Comparison of ENCODE assay signal across 1 cellular context in the genomic region with DNA sequence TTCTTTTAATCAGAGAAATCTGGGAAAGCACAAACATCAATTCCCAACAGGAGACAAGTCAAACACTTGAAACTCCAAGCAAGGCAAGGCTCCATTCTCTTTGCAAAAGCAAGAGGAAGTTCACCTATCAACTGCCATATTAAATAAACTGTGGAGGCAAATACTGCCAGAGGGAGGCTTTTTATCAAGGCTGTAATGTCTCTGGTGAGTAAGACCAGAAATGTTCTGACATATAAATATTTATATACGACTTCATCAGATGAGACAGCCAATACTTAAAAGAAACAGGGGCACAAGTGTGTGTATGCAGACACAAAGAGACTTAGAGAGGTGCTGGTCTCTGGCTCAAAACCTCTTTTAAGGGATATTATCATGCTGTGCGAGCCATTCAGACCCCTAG.
TF ChIP-seq lines count a peak whose summit lies in the region.

No MANE protein-coding gene starts in this region.

TF ChIP-seq in WTC11, 78 proteins besides CTCF, POLR2A, EP300 and RAD21 (continued from another document):
- TF ChIP-seq, protein P1, sequence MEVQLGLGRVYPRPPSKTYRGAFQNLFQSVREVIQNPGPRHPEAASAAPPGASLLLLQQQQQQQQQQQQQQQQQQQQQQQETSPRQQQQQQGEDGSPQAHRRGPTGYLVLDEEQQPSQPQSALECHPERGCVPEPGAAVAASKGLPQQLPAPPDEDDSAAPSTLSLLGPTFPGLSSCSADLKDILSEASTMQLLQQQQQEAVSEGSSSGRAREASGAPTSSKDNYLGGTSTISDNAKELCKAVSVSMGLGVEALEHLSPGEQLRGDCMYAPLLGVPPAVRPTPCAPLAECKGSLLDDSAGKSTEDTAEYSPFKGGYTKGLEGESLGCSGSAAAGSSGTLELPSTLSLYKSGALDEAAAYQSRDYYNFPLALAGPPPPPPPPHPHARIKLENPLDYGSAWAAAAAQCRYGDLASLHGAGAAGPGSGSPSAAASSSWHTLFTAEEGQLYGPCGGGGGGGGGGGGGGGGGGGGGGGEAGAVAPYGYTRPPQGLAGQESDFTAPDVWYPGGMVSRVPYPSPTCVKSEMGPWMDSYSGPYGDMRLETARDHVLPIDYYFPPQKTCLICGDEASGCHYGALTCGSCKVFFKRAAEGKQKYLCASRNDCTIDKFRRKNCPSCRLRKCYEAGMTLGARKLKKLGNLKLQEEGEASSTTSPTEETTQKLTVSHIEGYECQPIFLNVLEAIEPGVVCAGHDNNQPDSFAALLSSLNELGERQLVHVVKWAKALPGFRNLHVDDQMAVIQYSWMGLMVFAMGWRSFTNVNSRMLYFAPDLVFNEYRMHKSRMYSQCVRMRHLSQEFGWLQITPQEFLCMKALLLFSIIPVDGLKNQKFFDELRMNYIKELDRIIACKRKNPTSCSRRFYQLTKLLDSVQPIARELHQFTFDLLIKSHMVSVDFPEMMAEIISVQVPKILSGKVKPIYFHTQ (CRISPR knock-in tag; IDR thresholded peaks at IDR 0.05), result no peak
- TF ChIP-seq, protein P2, sequence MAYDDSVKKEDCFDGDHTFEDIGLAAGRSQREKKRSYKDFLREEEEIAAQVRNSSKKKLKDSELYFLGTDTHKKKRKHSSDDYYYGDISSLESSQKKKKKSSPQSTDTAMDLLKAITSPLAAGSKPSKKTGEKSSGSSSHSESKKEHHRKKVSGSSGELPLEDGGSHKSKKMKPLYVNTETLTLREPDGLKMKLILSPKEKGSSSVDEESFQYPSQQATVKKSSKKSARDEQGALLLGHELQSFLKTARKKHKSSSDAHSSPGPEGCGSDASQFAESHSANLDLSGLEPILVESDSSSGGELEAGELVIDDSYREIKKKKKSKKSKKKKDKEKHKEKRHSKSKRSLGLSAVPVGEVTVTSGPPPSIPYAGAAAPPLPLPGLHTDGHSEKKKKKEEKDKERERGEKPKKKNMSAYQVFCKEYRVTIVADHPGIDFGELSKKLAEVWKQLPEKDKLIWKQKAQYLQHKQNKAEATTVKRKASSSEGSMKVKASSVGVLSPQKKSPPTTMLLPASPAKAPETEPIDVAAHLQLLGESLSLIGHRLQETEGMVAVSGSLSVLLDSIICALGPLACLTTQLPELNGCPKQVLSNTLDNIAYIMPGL (CRISPR knock-in tag; IDR thresholded peaks at IDR 0.05), result no peak
- TF ChIP-seq, protein P3, sequence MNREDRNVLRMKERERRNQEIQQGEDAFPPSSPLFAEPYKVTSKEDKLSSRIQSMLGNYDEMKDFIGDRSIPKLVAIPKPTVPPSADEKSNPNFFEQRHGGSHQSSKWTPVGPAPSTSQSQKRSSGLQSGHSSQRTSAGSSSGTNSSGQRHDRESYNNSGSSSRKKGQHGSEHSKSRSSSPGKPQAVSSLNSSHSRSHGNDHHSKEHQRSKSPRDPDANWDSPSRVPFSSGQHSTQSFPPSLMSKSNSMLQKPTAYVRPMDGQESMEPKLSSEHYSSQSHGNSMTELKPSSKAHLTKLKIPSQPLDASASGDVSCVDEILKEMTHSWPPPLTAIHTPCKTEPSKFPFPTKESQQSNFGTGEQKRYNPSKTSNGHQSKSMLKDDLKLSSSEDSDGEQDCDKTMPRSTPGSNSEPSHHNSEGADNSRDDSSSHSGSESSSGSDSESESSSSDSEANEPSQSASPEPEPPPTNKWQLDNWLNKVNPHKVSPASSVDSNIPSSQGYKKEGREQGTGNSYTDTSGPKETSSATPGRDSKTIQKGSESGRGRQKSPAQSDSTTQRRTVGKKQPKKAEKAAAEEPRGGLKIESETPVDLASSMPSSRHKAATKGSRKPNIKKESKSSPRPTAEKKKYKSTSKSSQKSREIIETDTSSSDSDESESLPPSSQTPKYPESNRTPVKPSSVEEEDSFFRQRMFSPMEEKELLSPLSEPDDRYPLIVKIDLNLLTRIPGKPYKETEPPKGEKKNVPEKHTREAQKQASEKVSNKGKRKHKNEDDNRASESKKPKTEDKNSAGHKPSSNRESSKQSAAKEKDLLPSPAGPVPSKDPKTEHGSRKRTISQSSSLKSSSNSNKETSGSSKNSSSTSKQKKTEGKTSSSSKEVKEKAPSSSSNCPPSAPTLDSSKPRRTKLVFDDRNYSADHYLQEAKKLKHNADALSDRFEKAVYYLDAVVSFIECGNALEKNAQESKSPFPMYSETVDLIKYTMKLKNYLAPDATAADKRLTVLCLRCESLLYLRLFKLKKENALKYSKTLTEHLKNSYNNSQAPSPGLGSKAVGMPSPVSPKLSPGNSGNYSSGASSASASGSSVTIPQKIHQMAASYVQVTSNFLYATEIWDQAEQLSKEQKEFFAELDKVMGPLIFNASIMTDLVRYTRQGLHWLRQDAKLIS (CRISPR knock-in tag; IDR thresholded peaks at IDR 0.05; ENCODE audit: borderline replicate concordance), result no peak
- TF ChIP-seq ZNF138 (CRISPR knock-in tag; conservative IDR thresholded peaks at IDR 0.05), result no peak
- no peak for TF ChIP-seq TCF7 (CRISPR knock-in tag; IDR thresholded peaks at IDR 0.05; ENCODE audit: low read depth)
- TF ChIP-seq, protein P4, sequence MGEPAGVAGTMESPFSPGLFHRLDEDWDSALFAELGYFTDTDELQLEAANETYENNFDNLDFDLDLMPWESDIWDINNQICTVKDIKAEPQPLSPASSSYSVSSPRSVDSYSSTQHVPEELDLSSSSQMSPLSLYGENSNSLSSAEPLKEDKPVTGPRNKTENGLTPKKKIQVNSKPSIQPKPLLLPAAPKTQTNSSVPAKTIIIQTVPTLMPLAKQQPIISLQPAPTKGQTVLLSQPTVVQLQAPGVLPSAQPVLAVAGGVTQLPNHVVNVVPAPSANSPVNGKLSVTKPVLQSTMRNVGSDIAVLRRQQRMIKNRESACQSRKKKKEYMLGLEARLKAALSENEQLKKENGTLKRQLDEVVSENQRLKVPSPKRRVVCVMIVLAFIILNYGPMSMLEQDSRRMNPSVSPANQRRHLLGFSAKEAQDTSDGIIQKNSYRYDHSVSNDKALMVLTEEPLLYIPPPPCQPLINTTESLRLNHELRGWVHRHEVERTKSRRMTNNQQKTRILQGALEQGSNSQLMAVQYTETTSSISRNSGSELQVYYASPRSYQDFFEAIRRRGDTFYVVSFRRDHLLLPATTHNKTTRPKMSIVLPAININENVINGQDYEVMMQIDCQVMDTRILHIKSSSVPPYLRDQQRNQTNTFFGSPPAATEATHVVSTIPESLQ (CRISPR knock-in tag; IDR thresholded peaks at IDR 0.05), result no peak
- no peak for TF ChIP-seq GABPB1 (CRISPR knock-in tag; IDR thresholded peaks at IDR 0.05)
- TF ChIP-seq, protein P5, sequence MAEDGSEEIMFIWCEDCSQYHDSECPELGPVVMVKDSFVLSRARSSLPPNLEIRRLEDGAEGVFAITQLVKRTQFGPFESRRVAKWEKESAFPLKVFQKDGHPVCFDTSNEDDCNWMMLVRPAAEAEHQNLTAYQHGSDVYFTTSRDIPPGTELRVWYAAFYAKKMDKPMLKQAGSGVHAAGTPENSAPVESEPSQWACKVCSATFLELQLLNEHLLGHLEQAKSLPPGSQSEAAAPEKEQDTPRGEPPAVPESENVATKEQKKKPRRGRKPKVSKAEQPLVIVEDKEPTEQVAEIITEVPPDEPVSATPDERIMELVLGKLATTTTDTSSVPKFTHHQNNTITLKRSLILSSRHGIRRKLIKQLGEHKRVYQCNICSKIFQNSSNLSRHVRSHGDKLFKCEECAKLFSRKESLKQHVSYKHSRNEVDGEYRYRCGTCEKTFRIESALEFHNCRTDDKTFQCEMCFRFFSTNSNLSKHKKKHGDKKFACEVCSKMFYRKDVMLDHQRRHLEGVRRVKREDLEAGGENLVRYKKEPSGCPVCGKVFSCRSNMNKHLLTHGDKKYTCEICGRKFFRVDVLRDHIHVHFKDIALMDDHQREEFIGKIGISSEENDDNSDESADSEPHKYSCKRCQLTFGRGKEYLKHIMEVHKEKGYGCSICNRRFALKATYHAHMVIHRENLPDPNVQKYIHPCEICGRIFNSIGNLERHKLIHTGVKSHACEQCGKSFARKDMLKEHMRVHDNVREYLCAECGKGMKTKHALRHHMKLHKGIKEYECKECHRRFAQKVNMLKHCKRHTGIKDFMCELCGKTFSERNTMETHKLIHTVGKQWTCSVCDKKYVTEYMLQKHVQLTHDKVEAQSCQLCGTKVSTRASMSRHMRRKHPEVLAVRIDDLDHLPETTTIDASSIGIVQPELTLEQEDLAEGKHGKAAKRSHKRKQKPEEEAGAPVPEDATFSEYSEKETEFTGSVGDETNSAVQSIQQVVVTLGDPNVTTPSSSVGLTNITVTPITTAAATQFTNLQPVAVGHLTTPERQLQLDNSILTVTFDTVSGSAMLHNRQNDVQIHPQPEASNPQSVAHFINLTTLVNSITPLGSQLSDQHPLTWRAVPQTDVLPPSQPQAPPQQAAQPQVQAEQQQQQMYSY (CRISPR knock-in tag; IDR thresholded peaks at IDR 0.05), result no peak
